ENCODE assay signal across 15 cellular contexts in genomic region chr1:2274231-2274967, GRCh38. TPM values are rescaled to one million over a fixed set of nuclear protein-coding genes. Genes with fewer than 3 reads are reported as not detected.
DNase-seq lines count a peak whose midpoint lies in the region; ATAC-seq and TF ChIP-seq lines count a peak whose summit lies in the region.
"Had no signal": no experiment of that assay in that cellular context is flagged by ENCODE, and none has a peak within 500 bp of the region (broad histone marks: within the 10 kb centered on the region; RNA-seq: fewer than 3 reads in every experiment).

No MANE protein-coding gene starts in this region.

- peak overlapping the region; percentile 23 for H3K4me2 ChIP-seq in fibroblast of lung (ENCODE audit: extremely low read depth, insufficient read depth, low read length)

- no peak for TF ChIP-seq POLR2A in uterus (IDR thresholded peaks at IDR 0.05)

- H3K9me3 ChIP-seq in fibroblast of lung (ENCODE audit: control insufficient read depth, insufficient read depth, low read depth, low read length) (no peaks in the 10 kb centered on the region), uterus (no peaks in the 10 kb centered on the region)

- H3K4me3 ChIP-seq in fibroblast of lung (replicated peaks in 1 of 4; ENCODE audit: control extremely low read depth in 1 of 4, insufficient read depth in 1 of 4, low read depth in 3 of 4, low read length in 4 of 4) (no peak overlapping the region), uterus (no peak overlapping the region)

- H4K20me1 ChIP-seq in fibroblast of lung (ENCODE audit: control insufficient read depth, extremely low read depth, insufficient read depth, low read length) = peaks cover 1% of the 10 kb centered on the region

- H3K27me3 Mint-ChIP-seq in osteocyte (ENCODE audit: unreplicated experiment) = no peaks in the 10 kb centered on the region
- no peaks in the 10 kb centered on the region for H3K27me3 Mint-ChIP-seq in T-cell
- H3K27me3 Mint-ChIP-seq: activated CD4-positive, alpha-beta T cell treated with anti-CD3 and anti-CD28 coated beads, Interleukin-2, amount 10 ng/mL, durations not matched to agents 7 days and 5 days had no signal

- peaks cover 96% of the 10 kb centered on the region for H3K79me2 ChIP-seq in fibroblast of lung (ENCODE audit: control insufficient read depth, insufficient read depth, low read length)

- intact Hi-C loops in Right ventricle myocardium inferior (cut with DNase I) (no loop called here), cardiac septum (cut with DNase I) (no loop called here), uterus (cut with DNase I; ENCODE audit: low total_unique reads) (no loop called here)

- no peak overlapping the region for H3K4me3 Mint-ChIP-seq in osteocyte (ENCODE audit: unreplicated experiment)
- peak overlapping the region in 1 of 3 donors; percentile 61 for H3K4me3 Mint-ChIP-seq in T-cell
- H3K4me3 Mint-ChIP-seq: activated CD4-positive, alpha-beta T cell treated with anti-CD3 and anti-CD28 coated beads, Interleukin-2, amount 10 ng/mL, durations not matched to agents 7 days and 5 days had no signal

- H3K4me1 Mint-ChIP-seq in osteocyte (ENCODE audit: unreplicated experiment) (peaks cover 83% of the 10 kb centered on the region), T-cell (peaks cover 54 to 83% (median 69%) of the 10 kb centered on the region in 3 donors)

- H3K27ac Mint-ChIP-seq in osteocyte (ENCODE audit: unreplicated experiment) = peak overlapping the region; percentile 89
- no peak overlapping the region for H3K27ac Mint-ChIP-seq in T-cell
- H3K27ac Mint-ChIP-seq: activated CD4-positive, alpha-beta T cell treated with anti-CD3 and anti-CD28 coated beads, Interleukin-2, amount 10 ng/mL, durations not matched to agents 7 days and 5 days had no signal

- H3K27me3 ChIP-seq in fibroblast of lung (ENCODE audit: control insufficient read depth, insufficient read depth, low read length) (no peaks in the 10 kb centered on the region), uterus (no peaks in the 10 kb centered on the region)

- H3K36me3 ChIP-seq in fibroblast of lung (ENCODE audit: control insufficient read depth, insufficient read depth, low read length) = peaks cover 6% of the 10 kb centered on the region
- H3K36me3 ChIP-seq in uterus = no peaks in the 10 kb centered on the region

- POLR2A ChIA-PET in T-cell (lab: Charles Lee) = no interaction called here

- CTCF ChIA-PET in T-cell (lab: Charles Lee) = no interaction called here

- H3K27ac ChIP-seq in fibroblast of lung (ENCODE audit: insufficient read depth, low read length) (peak overlapping the region; percentile 34), uterus (peak overlapping the region; percentile 58 to 71)
- H3K27ac ChIP-seq: parathyroid adenoma had no signal

- H3K4me1 ChIP-seq in fibroblast of lung (ENCODE audit: control insufficient read depth, extremely low read depth, insufficient read depth, low read length) = peaks cover 47% of the 10 kb centered on the region
- peaks cover 8 to 79% of the 10 kb centered on the region in 2 donors for H3K4me1 ChIP-seq in uterus
- H3K4me1 ChIP-seq: parathyroid adenoma had no signal

- H3K9me3 Mint-ChIP-seq in osteocyte (ENCODE audit: unreplicated experiment) = no peaks in the 10 kb centered on the region
- H3K9me3 Mint-ChIP-seq in T-cell = no peaks in the 10 kb centered on the region
- H3K9me3 Mint-ChIP-seq: activated CD4-positive, alpha-beta T cell treated with anti-CD3 and anti-CD28 coated beads, Interleukin-2, amount 10 ng/mL, durations not matched to agents 7 days and 5 days had no signal

- H3K36me3 Mint-ChIP-seq in osteocyte (ENCODE audit: unreplicated experiment) (peaks cover 1% of the 10 kb centered on the region), T-cell (peaks cover 9% of the 10 kb centered on the region)

- no peak for TF ChIP-seq CTCF in fibroblast of lung (conservative IDR thresholded peaks at IDR 0.05 in 1 of 2, IDR thresholded peaks at IDR 0.05 in 1 of 2; ENCODE audit: low read depth in 1 of 2, low read length in 2 of 2)
- TF ChIP-seq CTCF in osteocyte (IDR thresholded peaks at IDR 0.05) = no peak
- TF ChIP-seq CTCF in uterus (IDR thresholded peaks at IDR 0.05) = no peak

- ATAC-seq in Right ventricle myocardium inferior = no peak
- no peak for ATAC-seq in T-cell (replicated peaks in 1 of 4)
- ATAC-seq: HCT116 had no signal

- H2AFZ ChIP-seq in fibroblast of lung (ENCODE audit: low read length) = no peak overlapping the region
- H2AFZ ChIP-seq: parathyroid adenoma had no signal

- DNase-seq in Right ventricle myocardium inferior (ENCODE audit: missing footprints) (peak; percentile 50), cardiac septum (ENCODE audit: low spot score) (no peak), fibroblast of lung (ENCODE audit: low read depth in 2 of 2) (no peak), osteocyte (ENCODE audit: extremely low spot score, unreplicated experiment) (no peak), uterus (peak in 1 of 2 donors; percentile 34), T-cell (no peak)
- no peak for DNase-seq in NK-92 treated with Interleukin-12 subunit alpha and Interleukin-12 subunit beta, amount 100 ng/mL, for 24 hours (lab: John Stamatoyannopoulos, UW)
- no peak for DNase-seq in activated CD4-positive, CD25-positive, alpha-beta regulatory T cell (lab: John Stamatoyannopoulos, UW)
- DNase-seq: activated CD4-positive, alpha-beta T cell treated with anti-CD3 and anti-CD28 coated beads, Interleukin-2, amount 10 ng/mL, durations not matched to agents 7 days and 5 days; DND-41; NCI-H1417 treated with DMSO at 0.1 percent for 48 hours; stimulated activated CD4-positive, alpha-beta T cell treated with anti-CD3 and anti-CD28 coated beads, Interleukin-4, amount 100 ng/mL, for 1 hour; SW 1271 had no signal

- peak overlapping the region; percentile 4 for H3K9ac ChIP-seq in fibroblast of lung (ENCODE audit: insufficient read depth, low read length)
- H3K9ac ChIP-seq: parathyroid adenoma had no signal

RNA-seq across cellular contexts. Expression of gene SKI, which starts 46.3 kb away (rescaled TPM):
- total RNA-seq in Right ventricle myocardium inferior = 38.5 TPM
- 39.9 TPM for total RNA-seq in cardiac septum
- 18.0 and 21.8 TPM in 2 replicates for total RNA-seq in fibroblast of lung
- polyA plus RNA-seq in fibroblast of lung = 11.6 and 18.3 TPM in 2 replicates
- polyA plus RNA-seq in fibroblast of lung (2012) = 30.8 and 38.0 TPM in 2 replicates
- polyA minus RNA-seq in fibroblast of lung (ENCODE audit: low replicate concordance) = 18.0 and 19.2 TPM in 2 replicates
- 131 and 132 TPM in 2 replicates for total RNA-seq in osteocyte
- total RNA-seq in uterus = 100 to 1,000 TPM in 1 of 4 donors, 10 to 100 TPM in 3; 22.8 to 148 (median 34.9) TPM
- total RNA-seq in T-cell = 100 to 1,000 TPM; 137 to 299 (median 157) TPM
